In genomic region chr15:67179411-67179995, GRCh38 we compare ENCODE assay signal across 16 cellular contexts.
DNase-seq lines count a peak whose midpoint lies in the region; ATAC-seq and TF ChIP-seq lines count a peak whose summit lies in the region.
"Had no signal": no experiment of that assay in that cellular context is flagged by ENCODE, and none has a peak within 500 bp of the region (broad histone marks: within the 10 kb centered on the region; RNA-seq: fewer than 3 reads in every experiment).

No MANE protein-coding gene starts in this region.

- H3K4me1 Mint-ChIP-seq in H9: peaks cover 29 to 34% of the 10 kb centered on the region in 2 experiments
- H3K4me1 Mint-ChIP-seq in activated T-helper 2 cell treated with anti-CD3 and anti-CD28 coated beads, Interferon-gamma antibody, Interleukin-2, Interleukin-4, amounts not matched to agents 10 μg/mL and 5 μg/mL and 100 μg/mL, durations not matched to agents 14 hours and 24 hours and 36 hours (ENCODE audit: low read depth): peaks cover 13% of the 10 kb centered on the region
- peaks cover 36% of the 10 kb centered on the region for H3K4me1 Mint-ChIP-seq in CD14-positive monocyte

- H4K8ac ChIP-seq in H9 (replicated peaks; ENCODE audit: insufficient read length, low read depth, low read length): no peak overlapping the region

- H3K4ac ChIP-seq in H9 (ENCODE audit: low read depth, low read length): no peak overlapping the region

- WGBS in H9 (ENCODE audit: extremely low coverage, insufficient read length, low lambda C conversion rate): no CpG with 5 or more reads among the region's 9 CpGs

- H3K18ac ChIP-seq in H9 (ENCODE audit: insufficient read length, low read depth, low read length): no peak overlapping the region

- no peak overlapping the region for H2AK5ac ChIP-seq in H9 (ENCODE audit: insufficient read length, low read length)

- no peak overlapping the region for H3K4me3 ChIP-seq in brain microvascular endothelial cell (ENCODE audit: low read depth, low read length)
- H3K4me3 ChIP-seq: PC-9 had no signal

- TF ChIP-seq CTCF in H9 (conservative IDR thresholded peaks at IDR 0.05) (no peak), brain microvascular endothelial cell (IDR thresholded peaks at IDR 0.05; ENCODE audit: low read depth, low read length, missing control alignments) (no peak), CD14-positive monocyte (IDR thresholded peaks at IDR 0.05) (no peak)

- H3K9me3 Mint-ChIP-seq in H9: no peaks in the 10 kb centered on the region
- no peaks in the 10 kb centered on the region for H3K9me3 Mint-ChIP-seq in activated T-helper 2 cell treated with anti-CD3 and anti-CD28 coated beads, Interferon-gamma antibody, Interleukin-2, Interleukin-4, amounts not matched to agents 10 μg/mL and 5 μg/mL and 100 μg/mL, durations not matched to agents 14 hours and 24 hours and 36 hours
- H3K9me3 Mint-ChIP-seq in CD14-positive monocyte: peaks cover 0 to 2% (median 0%) of the 10 kb centered on the region in 7 donors
- H3K9me3 Mint-ChIP-seq: activated naive CD4-positive, alpha-beta T cell treated with anti-CD3 and anti-CD28 coated beads for 36 hours had no signal

- H3K36me3 Mint-ChIP-seq in H9 (ENCODE audit: insufficient read depth in 1 of 3, low read depth in 3 of 3) (peaks cover 0 to 38% (median 0%) of the 10 kb centered on the region in 3 experiments; a peak in 4 of 7 replicates), CD14-positive monocyte (peaks cover 61 to 76% of the 10 kb centered on the region in 2 donors)
- H3K36me3 Mint-ChIP-seq in activated T-helper 2 cell treated with anti-CD3 and anti-CD28 coated beads, Interferon-gamma antibody, Interleukin-2, Interleukin-4, amounts not matched to agents 10 μg/mL and 5 μg/mL and 100 μg/mL, durations not matched to agents 14 hours and 24 hours and 36 hours (ENCODE audit: low read depth): peaks cover 54% of the 10 kb centered on the region

- no peak overlapping the region for H2AFZ ChIP-seq in H9 (ENCODE audit: low read length)
- H2AFZ ChIP-seq: PC-9 had no signal

- H3K79me1 ChIP-seq in H9 (ENCODE audit: insufficient read depth, low read depth, low read length, poor library complexity, severe bottlenecking): no peaks in the 10 kb centered on the region

- H3K27ac ChIP-seq in H9 (ENCODE audit: insufficient read length, low read depth, low read length) (no peak overlapping the region), brain microvascular endothelial cell (peak overlapping the region; percentile 99)
- H3K27ac ChIP-seq: 22Rv1 had no signal

- H3K27me3 Mint-ChIP-seq in H9 (ENCODE audit: low read depth) (no peaks in the 10 kb centered on the region), CD14-positive monocyte (ENCODE audit: low read depth in 3 of 3) (peaks cover 0 to 5% (median 2%) of the 10 kb centered on the region in 3 donors)
- no peaks in the 10 kb centered on the region for H3K27me3 Mint-ChIP-seq in activated T-helper 2 cell treated with anti-CD3 and anti-CD28 coated beads, Interferon-gamma antibody, Interleukin-2, Interleukin-4, amounts not matched to agents 10 μg/mL and 5 μg/mL and 100 μg/mL, durations not matched to agents 14 hours and 24 hours and 36 hours (ENCODE audit: low read depth)

- no peak overlapping the region for H2BK20ac ChIP-seq in H9 (ENCODE audit: low read depth, low read length, poor library complexity, severe bottlenecking)

- H4K91ac ChIP-seq in H9 (ENCODE audit: insufficient read length, low read depth, low read length): no peak overlapping the region

- H3K27me3 ChIP-seq in H9 (ENCODE audit: insufficient read depth, low read length) (no peaks in the 10 kb centered on the region), brain microvascular endothelial cell (replicated peaks) (no peaks in the 10 kb centered on the region)

- no peak overlapping the region for H2BK12ac ChIP-seq in H9 (ENCODE audit: insufficient read length, low read depth, low read length)

- no peak overlapping the region for H3K23ac ChIP-seq in H9 (ENCODE audit: insufficient read length, low read depth, low read length)

- H3K79me2 ChIP-seq in H9 (ENCODE audit: insufficient read depth, low read length): no peaks in the 10 kb centered on the region

- no peak overlapping the region for H3K4me2 ChIP-seq in H9 (ENCODE audit: insufficient read depth, insufficient read length, low read length)
- H3K4me2 ChIP-seq: PC-9 had no signal

- H2BK15ac ChIP-seq in H9 (ENCODE audit: low read depth, low read length): no peak overlapping the region

- H2BK5ac ChIP-seq in H9 (ENCODE audit: insufficient read length, low read length): no peak overlapping the region

- H3K23me2 ChIP-seq in H9 (ENCODE audit: insufficient read length, low read depth, low read length, poor library complexity, severe bottlenecking): no peaks in the 10 kb centered on the region

- H3T11ph ChIP-seq in H9 (ENCODE audit: low read length): no peak overlapping the region

- H4K5ac ChIP-seq in H9 (ENCODE audit: insufficient read length, low read depth, low read length): no peak overlapping the region

- H2BK120ac ChIP-seq in H9 (ENCODE audit: low read depth, low read length, poor library complexity, severe bottlenecking): no peak overlapping the region

- no peak overlapping the region for H3K9ac ChIP-seq in H9 (ENCODE audit: extremely low read depth, insufficient read length, low read length)

- H3K27ac Mint-ChIP-seq in H9 (peak overlapping the region in 2 of 3 experiments; percentile 16 to 70; a peak in 2 of 7 replicates), CD14-positive monocyte (peak overlapping the region in 3 of 7 donors; percentile 20 to 57 (median 56))
- H3K27ac Mint-ChIP-seq in activated T-helper 2 cell treated with anti-CD3 and anti-CD28 coated beads, Interferon-gamma antibody, Interleukin-2, Interleukin-4, amounts not matched to agents 10 μg/mL and 5 μg/mL and 100 μg/mL, durations not matched to agents 14 hours and 24 hours and 36 hours: no peak overlapping the region
- H3K27ac Mint-ChIP-seq: activated naive CD4-positive, alpha-beta T cell treated with anti-CD3 and anti-CD28 coated beads for 36 hours had no signal

- H3K56ac ChIP-seq in H9 (ENCODE audit: insufficient read length, low read depth, low read length): no peak overlapping the region

- no peak overlapping the region for H3K4me3 Mint-ChIP-seq in H9
- no peak overlapping the region for H3K4me3 Mint-ChIP-seq in activated T-helper 2 cell treated with anti-CD3 and anti-CD28 coated beads, Interferon-gamma antibody, Interleukin-2, Interleukin-4, amounts not matched to agents 10 μg/mL and 5 μg/mL and 100 μg/mL, durations not matched to agents 14 hours and 24 hours and 36 hours (ENCODE audit: low read depth)
- no peak overlapping the region for H3K4me3 Mint-ChIP-seq in CD14-positive monocyte
- H3K4me3 Mint-ChIP-seq: activated naive CD4-positive, alpha-beta T cell treated with anti-CD3 and anti-CD28 coated beads for 36 hours had no signal

- no peaks in the 10 kb centered on the region for H3K9me3 ChIP-seq in H9 (ENCODE audit: control insufficient read depth, low read depth, low read length)

- DNase-seq in NCI-H524 (lab: John Stamatoyannopoulos, UW) (peak; percentile 24 to 68), NCI-H524 treated with DMSO at 0.1 percent for 48 hours (lab: John Stamatoyannopoulos, UW) (no peak), H9 (no peak), brain microvascular endothelial cell (no peak), sciatic nerve (ENCODE audit: low spot score) (peak; percentile 38), G401 (ENCODE audit: low spot score) (no peak), CD14-positive monocyte (ENCODE audit: low spot score) (no peak)
- DNase-seq in activated T-helper 2 cell treated with anti-CD3 and anti-CD28 coated beads, Interferon-gamma antibody, Interleukin-2, Interleukin-4, amounts not matched to agents 10 μg/mL and 5 μg/mL and 100 μg/mL, durations not matched to agents 14 hours and 24 hours and 36 hours (ENCODE audit: low spot score): no peak
- DNase-seq: activated naive CD4-positive, alpha-beta T cell treated with anti-CD3 and anti-CD28 coated beads for 36 hours; central memory CD4-positive, alpha-beta T cell; KBM-7; NCI-H1417 treated with DMSO at 0.1 percent for 48 hours; NCI-H446; PC-9; stimulated activated CD4-positive, alpha-beta T cell treated with anti-CD3 and anti-CD28 coated beads, Interleukin-4, amount 100 ng/mL, for 1 hour had no signal

- no peaks in the 10 kb centered on the region for H4K20me1 ChIP-seq in H9 (ENCODE audit: control insufficient read depth, insufficient read depth, insufficient read length)

- no peak for ATAC-seq in sciatic nerve

- H3K4me1 ChIP-seq in H9 (ENCODE audit: insufficient read depth, low read length): peaks cover 11% of the 10 kb centered on the region; the same call in 1 of the 2 replicates

- intact Hi-C loops in sciatic nerve (cut with DNase I) (no loop called here), CD14-positive monocyte (cut with micrococcal nuclease) (no loop called here)
- intact Hi-C loops in activated T-helper 2 cell treated with anti-CD3 and anti-CD28 coated beads, Interferon-gamma antibody, Interleukin-2, Interleukin-4, amounts not matched to agents 10 μg/mL and 5 μg/mL and 100 μg/mL, durations not matched to agents 14 hours and 24 hours and 36 hours (cut with micrococcal nuclease): no loop called here

- in situ Hi-C loops in brain microvascular endothelial cell (cut with HindIII; ENCODE audit: low pct_ligation_motif_present, low sequenced_read_pairs) (no loop called here), G401 (cut with HindIII; ENCODE audit: low sequenced_read_pairs) (no loop called here)

- no peak overlapping the region for H3K14ac ChIP-seq in H9 (ENCODE audit: insufficient read depth, low read length)

- H3K36me3 ChIP-seq in brain microvascular endothelial cell (replicated peaks): peaks cover 89% of the 10 kb centered on the region

Comparison
In these comparisons a context has a peak if more than half of its experiments do, and no peak if none do; other contexts are left out.
1. DNase-seq: peak in NCI-H524 (2 of 2) and sciatic nerve (single experiment); none in NCI-H524 treated with DMSO at 0.1 percent for 48 hours (single experiment), H9 (single experiment), brain microvascular endothelial cell (single experiment), activated T-helper 2 cell treated with anti-CD3 and anti-CD28 coated beads, Interferon-gamma antibody, Interleukin-2, Interleukin-4, amounts not matched to agents 10 μg/mL and 5 μg/mL and 100 μg/mL, durations not matched to agents 14 hours and 24 hours and 36 hours (single experiment), G401 (single experiment) and CD14-positive monocyte (single experiment).